In the genomic region with DNA sequence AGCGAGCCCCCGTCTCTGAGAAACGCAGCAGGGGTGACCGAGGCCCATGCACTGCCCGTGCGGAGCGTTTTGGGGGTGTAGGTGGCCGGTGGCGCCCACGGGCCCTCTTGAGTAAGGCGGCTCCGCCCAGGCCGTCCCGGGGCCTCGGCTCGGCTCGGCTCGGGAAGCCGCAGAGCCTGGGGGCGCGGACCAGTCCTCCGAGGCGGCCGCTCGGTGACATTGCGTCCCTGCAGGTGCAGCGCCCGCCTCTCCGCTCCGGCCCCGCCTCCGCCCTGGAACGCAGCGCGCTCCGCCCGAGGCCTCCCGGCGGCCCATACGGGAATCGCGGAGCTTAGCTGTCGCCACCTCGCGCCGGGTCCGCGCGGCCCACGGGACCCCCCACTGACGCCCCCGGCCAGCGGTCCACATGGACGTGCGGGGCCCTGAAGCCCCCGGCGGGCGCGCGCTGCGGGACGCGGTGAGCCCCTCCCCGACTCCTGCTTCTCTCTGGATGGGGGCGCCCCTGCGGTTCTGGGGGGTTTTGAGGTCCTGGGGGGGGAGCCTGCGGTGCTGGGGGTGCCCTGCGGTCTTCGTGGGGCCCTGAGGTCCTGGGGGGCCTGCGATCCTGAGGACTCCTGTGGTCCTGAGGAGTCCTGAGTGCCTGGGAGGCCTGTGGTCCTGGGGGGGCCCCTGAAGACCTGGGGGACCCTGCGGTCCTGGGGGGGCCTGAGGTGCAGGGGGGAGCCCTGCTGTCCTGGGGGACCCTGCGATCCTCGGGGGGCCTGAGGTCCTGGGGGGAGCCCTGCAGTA, we compare ENCODE assay signal across 8 cellular contexts. TPM values are rescaled to one million over a fixed set of nuclear protein-coding genes. Genes with fewer than 3 reads are reported as not detected.
DNase-seq lines count a peak whose midpoint lies in the region; FAIRE-seq and TF ChIP-seq lines count a peak whose summit lies in the region.

Gene HSBP1L1 (plus strand): TSS at position 314 of the 789 bp plus-strand sequence. CDS start 93 bp downstream, at position 407.

- H3K4me1 ChIP-seq in HAP-1 (peaks cover 26% of the 10 kb centered on the region), ectodermal cell (ENCODE audit: control insufficient read depth, insufficient read depth, low read length) (peaks cover 35% of the 10 kb centered on the region)

- in situ Hi-C loops in HAP-1 (cut with MboI; ENCODE audit: low sequenced_read_pairs) = no loop called here

- peak; percentile 78 for DNase-seq in GM12891 (ENCODE audit: insufficient read length, low spot score)
- peak; percentile 73 to 89 for DNase-seq in HAP-1 (ENCODE audit: low spot score in 2 of 2)
- peak; percentile 65 for DNase-seq in NCI-H1048 (lab: John Stamatoyannopoulos, UW)
- DNase-seq in activated CD4-positive, alpha-beta T cell treated with anti-CD3 and anti-CD28 coated beads, Interleukin-2, amount 50 U/mL, for 4 hours = peak; percentile 48 to 52
- DNase-seq in medulla oblongata (ENCODE audit: extremely low spot score) = peak; percentile 39
- peak; percentile 54 for DNase-seq in stimulated activated naive CD4-positive, alpha-beta T cell treated with Interleukin-2 at 50 U/mL for 16 hours (lab: John Stamatoyannopoulos, UW)
- no peak for DNase-seq in superior temporal gyrus (ENCODE audit: extremely low spot score)

- H3K27me3 ChIP-seq in HAP-1 (ENCODE audit: low read depth) (no peaks in the 10 kb centered on the region), ectodermal cell (ENCODE audit: control insufficient read depth, insufficient read depth, low read length, poor library complexity, severe bottlenecking) (peaks cover 43% of the 10 kb centered on the region)

- WGBS in ectodermal cell, 2 experiments = 10 to 12% methylated on average over 73 of the region's 73 CpGs

- peak; percentile 30; the same call in 1 of the 2 replicates for TF ChIP-seq POLR2A in GM12891 (IDR thresholded peaks at IDR 0.05; ENCODE audit: low read depth, low read length)

- H3K4me3 ChIP-seq in HAP-1 (peak within 1 kb of the TSS; percentile 45), ectodermal cell (ENCODE audit: insufficient read depth, low read depth, low read length) (peak within 1 kb of the TSS; percentile 41)

- peak; percentile 87 for FAIRE-seq in GM12891 (lab: Jason Lieb, UNC)

- H3K9me3 ChIP-seq in HAP-1 (no peaks in the 10 kb centered on the region), ectodermal cell (ENCODE audit: control insufficient read depth, low read length) (no peaks in the 10 kb centered on the region)

- no peak within 1 kb of the TSS for H3K27ac ChIP-seq in ectodermal cell (ENCODE audit: insufficient read depth, low read depth, low read length, poor library complexity, severe bottlenecking)

- H3K36me3 ChIP-seq in HAP-1 (replicated peaks) (peaks cover 15% of the 10 kb centered on the region), ectodermal cell (ENCODE audit: control insufficient read depth, insufficient read depth, low read length) (no peaks in the 10 kb centered on the region)

TF ChIP-seq in GM12891, 5 proteins besides CTCF, POLR2A, EP300 and RAD21:
- TF ChIP-seq POLR2AphosphoS5 (IDR thresholded peaks at IDR 0.05; ENCODE audit: low read depth, low read length) (no peak), PAX5 (IDR thresholded peaks at IDR 0.05; ENCODE audit: insufficient read depth, low read length, severe bottlenecking) (no peak), TAF1 (IDR thresholded peaks at IDR 0.05; ENCODE audit: low read depth, low read length) (no peak), SPI1 (IDR thresholded peaks at IDR 0.05; ENCODE audit: low read depth, low read length) (no peak), POU2F2 (IDR thresholded peaks at IDR 0.05; ENCODE audit: low read depth, low read length) (no peak)

RNA-seq across cellular contexts. Expression of gene HSBP1L1, which starts in this region (rescaled TPM):
- polyA plus RNA-seq in GM12891 (2012; ENCODE audit: low read depth, missing spikeins) = 6.3 TPM
- 1.3 TPM for polyA plus RNA-seq in ectodermal cell (2013, experiment 1 of 4)
- polyA plus RNA-seq in ectodermal cell (2013, experiment 2 of 4) = 1.8 TPM
- 2.9 TPM for polyA plus RNA-seq in ectodermal cell (2013, experiment 3 of 4)
- polyA plus RNA-seq in ectodermal cell (2013, experiment 4 of 4) = 3.6 TPM
